In the genomic region with DNA sequence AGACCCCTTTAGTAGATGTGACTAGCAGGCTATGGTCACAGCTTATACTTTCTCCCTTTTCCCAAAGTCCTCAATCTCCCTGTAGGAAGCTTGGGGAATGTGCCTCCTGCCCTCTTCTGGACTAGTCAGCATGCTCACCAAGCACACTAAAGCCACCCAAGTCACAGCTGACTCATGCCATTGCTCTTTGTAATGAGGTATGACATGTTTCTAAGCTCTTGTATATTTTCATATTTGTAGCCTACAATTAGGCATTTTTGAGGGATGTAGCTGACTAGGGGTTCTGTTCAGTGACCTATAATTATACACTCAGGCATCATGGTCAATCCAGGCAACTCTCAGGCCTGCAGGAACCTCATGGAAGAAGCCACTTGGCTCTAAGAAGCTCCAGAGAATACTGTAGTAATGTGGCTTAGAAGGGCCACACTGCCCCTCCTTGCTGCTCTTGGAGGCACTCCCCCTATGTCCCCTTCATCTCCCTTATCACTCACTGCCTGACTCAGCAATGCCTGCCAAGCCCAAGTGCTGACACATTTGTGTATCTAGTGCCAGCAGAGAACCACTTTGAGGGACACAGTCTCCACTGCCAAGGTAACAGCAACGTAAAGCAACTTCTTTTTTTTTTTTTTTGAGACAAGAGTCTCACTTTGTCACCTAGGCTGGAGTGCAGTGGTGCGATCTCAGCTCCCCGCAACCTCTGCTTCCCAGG, we compare ENCODE assay signal across 1 cellular context.
TF ChIP-seq lines count a peak whose summit lies in the region.

No MANE protein-coding gene starts in this region.

TF ChIP-seq in SK-N-SH, 30 proteins besides CTCF, POLR2A, EP300 and RAD21 (continued from another document):
- TF ChIP-seq, protein P1, sequence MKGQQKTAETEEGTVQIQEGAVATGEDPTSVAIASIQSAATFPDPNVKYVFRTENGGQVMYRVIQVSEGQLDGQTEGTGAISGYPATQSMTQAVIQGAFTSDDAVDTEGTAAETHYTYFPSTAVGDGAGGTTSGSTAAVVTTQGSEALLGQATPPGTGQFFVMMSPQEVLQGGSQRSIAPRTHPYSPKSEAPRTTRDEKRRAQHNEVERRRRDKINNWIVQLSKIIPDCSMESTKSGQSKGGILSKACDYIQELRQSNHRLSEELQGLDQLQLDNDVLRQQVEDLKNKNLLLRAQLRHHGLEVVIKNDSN (IDR thresholded peaks at IDR 0.05; ENCODE audit: borderline replicate concordance, low read depth) = no peak
